ENCODE assay signal across 8 cellular contexts in genomic region chr12:10395390-10395998, GRCh38. TPM values are rescaled to one million over a fixed set of nuclear protein-coding genes. Genes with fewer than 3 reads are reported as not detected.
DNase-seq lines count a peak whose midpoint lies in the region; ATAC-seq, FAIRE-seq and TF ChIP-seq lines count a peak whose summit lies in the region.

No MANE protein-coding gene starts in this region.

- peak; percentile 68 for ATAC-seq in GM21737 (IDR thresholded peaks at IDR 0.05; ENCODE audit: unreplicated experiment)
- peak; percentile 45 for ATAC-seq in activated CD8-positive, alpha-beta T cell treated with anti-CD3 and anti-CD28 coated beads for 36 hours

- H3K9ac ChIP-seq in ES-I3 (ENCODE audit: low read depth, low read length) (peak overlapping the region; percentile 51), keratinocyte (ENCODE audit: control insufficient read depth, extremely low read depth, insufficient read depth, low read length) (peak overlapping the region; percentile 66)

- intact Hi-C loops in activated CD8-positive, alpha-beta T cell treated with anti-CD3 and anti-CD28 coated beads for 36 hours (cut with micrococcal nuclease): loop anchor here (5.0 kb wide), 1 partner anchor 102 kb away; no protein-coding TSS in a partner anchor

- H3K9me3 Mint-ChIP-seq in activated CD8-positive, alpha-beta T cell treated with anti-CD3 and anti-CD28 coated beads for 36 hours: peaks cover 6% of the 10 kb centered on the region

- peak overlapping the region in 1 of 3 experiments; percentile 41 for H3K4me3 ChIP-seq in keratinocyte (ENCODE audit: control insufficient read depth in 2 of 3, extremely low read depth in 1 of 3, insufficient read depth in 2 of 3, low read depth in 1 of 3, low read length in 3 of 3)
- no peak overlapping the region for H3K4me3 ChIP-seq in thymus (ENCODE audit: low read length)

- H3K36me3 ChIP-seq in ES-I3 (ENCODE audit: insufficient read depth, low read length) (no peaks in the 10 kb centered on the region), keratinocyte (ENCODE audit: control insufficient read depth in 2 of 2, extremely low read depth in 1 of 2, insufficient read depth in 2 of 2, low read length in 2 of 2) (no peaks in the 10 kb centered on the region), thymus (ENCODE audit: control insufficient read depth, insufficient read depth) (no peaks in the 10 kb centered on the region)

- no peaks in the 10 kb centered on the region for H3K27me3 Mint-ChIP-seq in activated CD8-positive, alpha-beta T cell treated with anti-CD3 and anti-CD28 coated beads for 36 hours

- no peaks in the 10 kb centered on the region for H3K9me3 ChIP-seq in ES-I3 (ENCODE audit: control insufficient read depth, insufficient read depth, low read length)
- H3K9me3 ChIP-seq in keratinocyte (ENCODE audit: control insufficient read depth, low read depth, low read length): no peaks in the 10 kb centered on the region
- no peaks in the 10 kb centered on the region for H3K9me3 ChIP-seq in thymus (ENCODE audit: control insufficient read depth)

- CTCF ChIA-PET in activated CD8-positive, alpha-beta T cell treated with anti-CD3 and anti-CD28 coated beads for 36 hours (lab: Charles Lee): interaction anchor here (0.6 to 2.6 kb wide), 3 partner anchors 10 to 243 kb away, joined by 3 to 13 read pairs (median 4); no protein-coding TSS in a partner anchor

- H3K36me3 Mint-ChIP-seq in activated CD8-positive, alpha-beta T cell treated with anti-CD3 and anti-CD28 coated beads for 36 hours (ENCODE audit: low read depth): peaks cover 19% of the 10 kb centered on the region

- dilution Hi-C loops in keratinocyte (cut with MboI; ENCODE audit: extremely low pct_ligation_motif_present, low sequenced_read_pairs): no loop called here

- H3K4me1 ChIP-seq in ES-I3 (ENCODE audit: insufficient read depth, low read length) (peaks cover 18% of the 10 kb centered on the region), keratinocyte (ENCODE audit: control insufficient read depth, extremely low read depth, insufficient read depth, low read length) (peaks cover 41% of the 10 kb centered on the region), thymus (ENCODE audit: control insufficient read depth, insufficient read depth, low read length) (peaks cover 4% of the 10 kb centered on the region)

- TF ChIP-seq CTCF in activated CD8-positive, alpha-beta T cell treated with anti-CD3 and anti-CD28 coated beads for 36 hours (IDR thresholded peaks at IDR 0.05): no peak
- no peak for TF ChIP-seq CTCF in keratinocyte (optimal IDR thresholded peaks at IDR 0.05 in 1 of 3, IDR thresholded peaks at IDR 0.05 in 1 of 3, conservative IDR thresholded peaks at IDR 0.05 in 1 of 3; ENCODE audit: extremely low read depth in 1 of 3, insufficient read depth in 2 of 3, low read length in 3 of 3)

- no peaks in the 10 kb centered on the region for H3K9me1 ChIP-seq in keratinocyte (ENCODE audit: control insufficient read depth, extremely low read depth, insufficient read depth, low read length)

- TF ChIP-seq RAD21 in Ishikawa (IDR thresholded peaks at IDR 0.05; ENCODE audit: low read depth): no peak

- peak; percentile 98 for FAIRE-seq in keratinocyte (lab: Jason Lieb, UNC)

- POLR2A ChIA-PET in activated CD8-positive, alpha-beta T cell treated with anti-CD3 and anti-CD28 coated beads for 36 hours (lab: Charles Lee): interaction anchor here (1.1 to 2.6 kb wide), 4 partner anchors 9 to 163 kb away, joined by 3 to 19 read pairs (median 3); no protein-coding TSS in a partner anchor

- no peaks in the 10 kb centered on the region for H3K79me2 ChIP-seq in keratinocyte (ENCODE audit: control insufficient read depth, insufficient read depth, low read length)

- no peak for DNase-seq in activated CD8-positive, alpha-beta T cell treated with anti-CD3 and anti-CD28 coated beads for 36 hours
- DNase-seq in keratinocyte (ENCODE audit: low read depth, low spot score): peak; percentile 35
- no peak for DNase-seq in 8988T
- no peak for DNase-seq in SK-N-DZ (ENCODE audit: low spot score)

- peak overlapping the region; percentile 74 for H2AFZ ChIP-seq in keratinocyte (ENCODE audit: control insufficient read depth, low read length)

- H3K27me3 ChIP-seq in keratinocyte (ENCODE audit: control insufficient read depth, extremely low read depth, insufficient read depth, low read length): no peaks in the 10 kb centered on the region
- H3K27me3 ChIP-seq in thymus (ENCODE audit: control insufficient read depth, insufficient read depth): no peaks in the 10 kb centered on the region

- no peaks in the 10 kb centered on the region for H4K20me1 ChIP-seq in keratinocyte (ENCODE audit: control insufficient read depth, extremely low read depth, insufficient read depth, low read length)

- H3K4me2 ChIP-seq in keratinocyte (ENCODE audit: control insufficient read depth, extremely low read depth, insufficient read depth, low read depth, low read length): peak overlapping the region; percentile 84

- WGBS in thymus: 58% methylated on average over 6 of the region's 6 CpGs

- peaks cover 64% of the 10 kb centered on the region for H3K4me1 Mint-ChIP-seq in activated CD8-positive, alpha-beta T cell treated with anti-CD3 and anti-CD28 coated beads for 36 hours (ENCODE audit: low read depth)

- TF ChIP-seq EP300 in Ishikawa (IDR thresholded peaks at IDR 0.05; ENCODE audit: borderline replicate concordance): no peak

- peak overlapping the region; percentile 63 for H3K4me3 Mint-ChIP-seq in activated CD8-positive, alpha-beta T cell treated with anti-CD3 and anti-CD28 coated beads for 36 hours

- H3K27ac ChIP-seq in keratinocyte (ENCODE audit: control insufficient read depth, insufficient read depth, low read length): peak overlapping the region; percentile 92
- peak overlapping the region; percentile 46 for H3K27ac ChIP-seq in thymus (ENCODE audit: low read depth)

- H3K27ac Mint-ChIP-seq in activated CD8-positive, alpha-beta T cell treated with anti-CD3 and anti-CD28 coated beads for 36 hours: peak overlapping the region; percentile 97

RNA-seq across cellular contexts. Expression of gene KLRK1, which starts 5.7 kb away (rescaled TPM):
- total RNA-seq in activated CD8-positive, alpha-beta T cell treated with anti-CD3 and anti-CD28 coated beads for 36 hours: 100 to 1,000 TPM; 111 to 112 TPM
- polyA plus RNA-seq in keratinocyte (not detected in 3 replicates), thymus (27.0 TPM)
- not detected for polyA plus RNA-seq in keratinocyte (2011; ENCODE audit: low read depth)
- not detected in 2 replicates for polyA plus RNA-seq in keratinocyte (2011; cell fraction: cytosol; rRNA removed)
- not detected in 2 replicates for polyA plus RNA-seq in keratinocyte (2011; cell fraction: nucleus; rRNA removed)
- polyA plus RNA-seq in keratinocyte (2012; ENCODE audit: low replicate concordance): 0.14 and 0.20 TPM in 2 replicates
- polyA minus RNA-seq in keratinocyte: not detected in 3 replicates
- not detected for polyA minus RNA-seq in keratinocyte (2011; cell fraction: cytosol; rRNA and poly(A)+ RNA removed)
- polyA minus RNA-seq in keratinocyte (2011; cell fraction: nucleus; rRNA and poly(A)+ RNA removed): not detected in 2 replicates
- 0.24 and 0.27 TPM in 2 replicates for polyA plus RNA-seq in SK-N-DZ (2014; cell fraction: cytosol; rRNA removed)
- 2.6 and 5.3 TPM in 2 replicates for polyA plus RNA-seq in SK-N-DZ (2014; cell fraction: nucleus; rRNA removed)

RNA-seq across cellular contexts. Expression of gene KLRC4, which starts 14.1 kb away (rescaled TPM):
- 1 to 10 TPM; 2.9 to 3.7 TPM for total RNA-seq in activated CD8-positive, alpha-beta T cell treated with anti-CD3 and anti-CD28 coated beads for 36 hours
- polyA plus RNA-seq in keratinocyte: not detected in 3 replicates
- not detected for polyA plus RNA-seq in keratinocyte (2011; ENCODE audit: low read depth)
- polyA plus RNA-seq in keratinocyte (2011; cell fraction: cytosol; rRNA removed): not detected in 2 replicates
- polyA plus RNA-seq in keratinocyte (2011; cell fraction: nucleus; rRNA removed): not detected in 2 replicates
- polyA plus RNA-seq in keratinocyte (2012; ENCODE audit: low replicate concordance): not detected in 2 replicates
- polyA minus RNA-seq in keratinocyte: not detected in 3 replicates
- polyA minus RNA-seq in keratinocyte (2011; cell fraction: cytosol; rRNA and poly(A)+ RNA removed): not detected
- not detected in 2 replicates for polyA minus RNA-seq in keratinocyte (2011; cell fraction: nucleus; rRNA and poly(A)+ RNA removed)
- 0.57 TPM for polyA plus RNA-seq in thymus
- polyA plus RNA-seq in SK-N-DZ (2014; cell fraction: cytosol; rRNA removed): not detected in 2 replicates
- polyA plus RNA-seq in SK-N-DZ (2014; cell fraction: nucleus; rRNA removed): 1.1 TPM in 1 of 2 replicates, not detected in the other

RNA-seq across cellular contexts. Expression of gene KLRC3, which starts 24.9 kb away (rescaled TPM):
- total RNA-seq in activated CD8-positive, alpha-beta T cell treated with anti-CD3 and anti-CD28 coated beads for 36 hours: 1 to 10 TPM; 2.0 to 2.8 TPM
- polyA plus RNA-seq in keratinocyte (not detected in 3 replicates), thymus (2.6 TPM)
- not detected for polyA plus RNA-seq in keratinocyte (2011; ENCODE audit: low read depth)
- polyA plus RNA-seq in keratinocyte (2011; cell fraction: cytosol; rRNA removed): not detected in 2 replicates
- not detected in 2 replicates for polyA plus RNA-seq in keratinocyte (2011; cell fraction: nucleus; rRNA removed)
- not detected in 2 replicates for polyA plus RNA-seq in keratinocyte (2012; ENCODE audit: low replicate concordance)
- not detected in 3 replicates for polyA minus RNA-seq in keratinocyte
- not detected for polyA minus RNA-seq in keratinocyte (2011; cell fraction: cytosol; rRNA and poly(A)+ RNA removed)
- not detected in 2 replicates for polyA minus RNA-seq in keratinocyte (2011; cell fraction: nucleus; rRNA and poly(A)+ RNA removed)
- polyA plus RNA-seq in SK-N-DZ (2014; cell fraction: cytosol; rRNA removed): not detected in 2 replicates
- not detected in 2 replicates for polyA plus RNA-seq in SK-N-DZ (2014; cell fraction: nucleus; rRNA removed)

RNA-seq across cellular contexts. Expression of gene KLRC2, which starts 40.3 kb away (rescaled TPM):
- 1 to 10 TPM; 2.5 to 2.6 TPM for total RNA-seq in activated CD8-positive, alpha-beta T cell treated with anti-CD3 and anti-CD28 coated beads for 36 hours
- 0.09 TPM in 1 of 3 replicates, not detected in the others for polyA plus RNA-seq in keratinocyte
- polyA plus RNA-seq in keratinocyte (2011; ENCODE audit: low read depth): not detected
- polyA plus RNA-seq in keratinocyte (2011; cell fraction: cytosol; rRNA removed): not detected in 2 replicates
- polyA plus RNA-seq in keratinocyte (2011; cell fraction: nucleus; rRNA removed): not detected in 2 replicates
- polyA plus RNA-seq in keratinocyte (2012; ENCODE audit: low replicate concordance): not detected in 2 replicates
- polyA minus RNA-seq in keratinocyte: not detected in 3 replicates
- polyA minus RNA-seq in keratinocyte (2011; cell fraction: cytosol; rRNA and poly(A)+ RNA removed): not detected
- polyA minus RNA-seq in keratinocyte (2011; cell fraction: nucleus; rRNA and poly(A)+ RNA removed): 0.74 and 2.5 TPM in 2 replicates
- 1.2 TPM for polyA plus RNA-seq in thymus
- not detected in 2 replicates for polyA plus RNA-seq in SK-N-DZ (2014; cell fraction: cytosol; rRNA removed)
- not detected in 2 replicates for polyA plus RNA-seq in SK-N-DZ (2014; cell fraction: nucleus; rRNA removed)

RNA-seq across cellular contexts. Expression of gene KLRC1, which starts 57.7 kb away (rescaled TPM):
- total RNA-seq in activated CD8-positive, alpha-beta T cell treated with anti-CD3 and anti-CD28 coated beads for 36 hours: 1 to 10 TPM; 5.3 to 7.2 TPM
- 0.07 TPM in 1 of 3 replicates, not detected in the others for polyA plus RNA-seq in keratinocyte
- not detected for polyA plus RNA-seq in keratinocyte (2011; ENCODE audit: low read depth)
- not detected in 2 replicates for polyA plus RNA-seq in keratinocyte (2011; cell fraction: cytosol; rRNA removed)
- polyA plus RNA-seq in keratinocyte (2011; cell fraction: nucleus; rRNA removed): not detected in 2 replicates
- not detected in 2 replicates for polyA plus RNA-seq in keratinocyte (2012; ENCODE audit: low replicate concordance)
- not detected in 3 replicates for polyA minus RNA-seq in keratinocyte
- not detected for polyA minus RNA-seq in keratinocyte (2011; cell fraction: cytosol; rRNA and poly(A)+ RNA removed)
- not detected in 2 replicates for polyA minus RNA-seq in keratinocyte (2011; cell fraction: nucleus; rRNA and poly(A)+ RNA removed)
- 1.5 TPM for polyA plus RNA-seq in thymus
- polyA plus RNA-seq in SK-N-DZ (2014; cell fraction: cytosol; rRNA removed): 1.3 and 1.7 TPM in 2 replicates
- 6.3 and 6.9 TPM in 2 replicates for polyA plus RNA-seq in SK-N-DZ (2014; cell fraction: nucleus; rRNA removed)

Comparison
In these comparisons a context has a peak if more than half of its experiments do, and no peak if none do; other contexts are left out.
1. RNA of gene KLRK1, which starts 5.7 kb away (polyA plus RNA-seq): 27.0 TPM in thymus (single experiment); 0.14 to 0.20 TPM in keratinocyte; every median in the first group is over 10 times any median in the second.